1 cellular context compared by ENCODE assay signal in the genomic region with DNA sequence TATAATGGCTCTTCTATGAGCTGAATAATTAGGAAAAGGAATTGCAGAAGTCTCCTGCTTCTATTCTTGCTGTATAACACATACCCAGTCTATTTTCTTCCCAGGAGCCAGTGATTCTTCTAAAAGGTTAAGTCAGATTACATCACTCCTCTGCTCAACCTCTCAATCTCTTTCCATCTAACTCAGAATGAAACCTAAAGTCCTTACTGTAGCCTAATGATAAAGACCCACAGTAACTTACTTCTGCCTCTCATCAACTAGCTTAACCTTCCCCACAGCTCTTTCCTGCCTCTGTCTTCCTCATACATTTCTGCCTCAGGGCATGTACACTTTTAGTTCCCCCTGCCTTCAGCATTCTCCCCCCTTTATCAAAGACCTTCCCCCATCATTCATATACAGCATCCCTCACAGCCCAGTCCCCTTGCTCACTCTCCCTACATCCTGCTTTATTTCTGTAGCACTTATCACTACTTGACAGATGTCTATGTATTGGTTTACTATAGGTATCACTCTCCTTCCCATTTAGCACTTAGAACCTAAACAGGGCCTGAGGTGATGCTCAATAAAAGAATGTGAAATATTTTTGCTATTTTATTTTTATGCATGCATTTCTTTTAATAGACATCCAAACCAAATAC.
TF ChIP-seq lines count a peak whose summit lies in the region.

No MANE protein-coding gene starts in this region.

TF ChIP-seq in SK-N-SH treated with all-trans-retinoic acid at 6 μM for 48 hours, 23 proteins besides CTCF, POLR2A, EP300 and RAD21 (continued from another document):
- TF ChIP-seq, protein P1, sequence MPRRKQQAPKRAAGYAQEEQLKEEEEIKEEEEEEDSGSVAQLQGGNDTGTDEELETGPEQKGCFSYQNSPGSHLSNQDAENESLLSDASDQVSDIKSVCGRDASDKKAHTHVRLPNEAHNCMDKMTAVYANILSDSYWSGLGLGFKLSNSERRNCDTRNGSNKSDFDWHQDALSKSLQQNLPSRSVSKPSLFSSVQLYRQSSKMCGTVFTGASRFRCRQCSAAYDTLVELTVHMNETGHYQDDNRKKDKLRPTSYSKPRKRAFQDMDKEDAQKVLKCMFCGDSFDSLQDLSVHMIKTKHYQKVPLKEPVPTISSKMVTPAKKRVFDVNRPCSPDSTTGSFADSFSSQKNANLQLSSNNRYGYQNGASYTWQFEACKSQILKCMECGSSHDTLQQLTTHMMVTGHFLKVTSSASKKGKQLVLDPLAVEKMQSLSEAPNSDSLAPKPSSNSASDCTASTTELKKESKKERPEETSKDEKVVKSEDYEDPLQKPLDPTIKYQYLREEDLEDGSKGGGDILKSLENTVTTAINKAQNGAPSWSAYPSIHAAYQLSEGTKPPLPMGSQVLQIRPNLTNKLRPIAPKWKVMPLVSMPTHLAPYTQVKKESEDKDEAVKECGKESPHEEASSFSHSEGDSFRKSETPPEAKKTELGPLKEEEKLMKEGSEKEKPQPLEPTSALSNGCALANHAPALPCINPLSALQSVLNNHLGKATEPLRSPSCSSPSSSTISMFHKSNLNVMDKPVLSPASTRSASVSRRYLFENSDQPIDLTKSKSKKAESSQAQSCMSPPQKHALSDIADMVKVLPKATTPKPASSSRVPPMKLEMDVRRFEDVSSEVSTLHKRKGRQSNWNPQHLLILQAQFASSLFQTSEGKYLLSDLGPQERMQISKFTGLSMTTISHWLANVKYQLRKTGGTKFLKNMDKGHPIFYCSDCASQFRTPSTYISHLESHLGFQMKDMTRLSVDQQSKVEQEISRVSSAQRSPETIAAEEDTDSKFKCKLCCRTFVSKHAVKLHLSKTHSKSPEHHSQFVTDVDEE (CRISPR knock-in tag; IDR thresholded peaks at IDR 0.05): no peak
- no peak for TF ChIP-seq TCF4 (CRISPR knock-in tag; IDR thresholded peaks at IDR 0.05; ENCODE audit: borderline replicate concordance)
- no peak for TF ChIP-seq ZFP30 (CRISPR knock-in tag; IDR thresholded peaks at IDR 0.05)
- no peak for TF ChIP-seq ZNF8 (CRISPR knock-in tag; IDR thresholded peaks at IDR 0.05)
- TF ChIP-seq, protein P2, sequence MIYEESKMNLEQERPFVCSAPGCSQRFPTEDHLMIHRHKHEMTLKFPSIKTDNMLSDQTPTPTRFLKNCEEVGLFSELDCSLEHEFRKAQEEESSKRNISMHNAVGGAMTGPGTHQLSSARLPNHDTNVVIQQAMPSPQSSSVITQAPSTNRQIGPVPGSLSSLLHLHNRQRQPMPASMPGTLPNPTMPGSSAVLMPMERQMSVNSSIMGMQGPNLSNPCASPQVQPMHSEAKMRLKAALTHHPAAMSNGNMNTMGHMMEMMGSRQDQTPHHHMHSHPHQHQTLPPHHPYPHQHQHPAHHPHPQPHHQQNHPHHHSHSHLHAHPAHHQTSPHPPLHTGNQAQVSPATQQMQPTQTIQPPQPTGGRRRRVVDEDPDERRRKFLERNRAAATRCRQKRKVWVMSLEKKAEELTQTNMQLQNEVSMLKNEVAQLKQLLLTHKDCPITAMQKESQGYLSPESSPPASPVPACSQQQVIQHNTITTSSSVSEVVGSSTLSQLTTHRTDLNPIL (CRISPR knock-in tag; IDR thresholded peaks at IDR 0.05; ENCODE audit: low read depth): no peak
- TF ChIP-seq, protein P3, sequence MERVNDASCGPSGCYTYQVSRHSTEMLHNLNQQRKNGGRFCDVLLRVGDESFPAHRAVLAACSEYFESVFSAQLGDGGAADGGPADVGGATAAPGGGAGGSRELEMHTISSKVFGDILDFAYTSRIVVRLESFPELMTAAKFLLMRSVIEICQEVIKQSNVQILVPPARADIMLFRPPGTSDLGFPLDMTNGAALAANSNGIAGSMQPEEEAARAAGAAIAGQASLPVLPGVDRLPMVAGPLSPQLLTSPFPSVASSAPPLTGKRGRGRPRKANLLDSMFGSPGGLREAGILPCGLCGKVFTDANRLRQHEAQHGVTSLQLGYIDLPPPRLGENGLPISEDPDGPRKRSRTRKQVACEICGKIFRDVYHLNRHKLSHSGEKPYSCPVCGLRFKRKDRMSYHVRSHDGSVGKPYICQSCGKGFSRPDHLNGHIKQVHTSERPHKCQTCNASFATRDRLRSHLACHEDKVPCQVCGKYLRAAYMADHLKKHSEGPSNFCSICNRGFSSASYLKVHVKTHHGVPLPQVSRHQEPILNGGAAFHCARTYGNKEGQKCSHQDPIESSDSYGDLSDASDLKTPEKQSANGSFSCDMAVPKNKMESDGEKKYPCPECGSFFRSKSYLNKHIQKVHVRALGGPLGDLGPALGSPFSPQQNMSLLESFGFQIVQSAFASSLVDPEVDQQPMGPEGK (CRISPR knock-in tag; IDR thresholded peaks at IDR 0.05; ENCODE audit: borderline replicate concordance): no peak
- no peak for TF ChIP-seq TOX (CRISPR knock-in tag; IDR thresholded peaks at IDR 0.05; ENCODE audit: borderline replicate concordance)
- TF ChIP-seq ZC3H10 (CRISPR knock-in tag; IDR thresholded peaks at IDR 0.05): no peak
- TF ChIP-seq ARNTL (CRISPR knock-in tag; IDR thresholded peaks at IDR 0.05; ENCODE audit: borderline replicate concordance, low read depth): no peak
- no peak for TF ChIP-seq PPARA (CRISPR knock-in tag; IDR thresholded peaks at IDR 0.05; ENCODE audit: borderline replicate concordance)
- TF ChIP-seq RARB (CRISPR knock-in tag; IDR thresholded peaks at IDR 0.05): no peak
